12 cellular contexts compared by ENCODE assay signal in the genomic region with DNA sequence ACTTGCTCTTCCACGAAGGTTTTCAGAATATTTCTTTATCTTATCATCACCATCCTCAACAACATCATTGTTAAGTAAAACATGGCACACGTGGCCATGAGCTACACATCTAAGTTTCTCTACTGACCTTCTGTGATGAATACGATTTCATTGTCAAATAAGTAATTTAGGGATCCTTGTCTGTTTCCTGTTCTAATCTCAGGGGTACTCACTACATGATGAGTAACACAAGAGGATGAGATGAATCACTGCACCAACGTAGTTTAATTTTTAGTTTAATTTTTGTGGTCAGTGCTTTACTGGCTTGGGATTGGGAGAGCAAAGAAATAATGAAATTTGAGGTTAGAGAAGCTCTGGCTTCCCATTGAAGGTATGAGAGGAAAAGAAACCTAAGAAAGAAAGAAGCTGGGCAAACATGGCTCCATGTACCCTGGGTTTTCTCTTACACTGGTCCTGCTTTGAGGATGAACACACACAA.
DNase-seq lines count a peak whose midpoint lies in the region; ATAC-seq, FAIRE-seq and TF ChIP-seq lines count a peak whose summit lies in the region.
"Had no signal": no experiment of that assay in that cellular context is flagged by ENCODE, and none has a peak within 500 bp of the region (broad histone marks: within the 10 kb centered on the region; RNA-seq: fewer than 3 reads in every experiment).

No MANE protein-coding gene starts in this region.

- peak overlapping the region; percentile 79 for H3K27ac ChIP-seq in SJSA1

- peak overlapping the region; percentile 5; the same call in 1 of the 2 replicates for H3K4me3 ChIP-seq in SJSA1
- H3K4me3 ChIP-seq in fibroblast of the aortic adventitia (ENCODE audit: low read depth, low read length), result peak overlapping the region; percentile 19

- H3K27me3 ChIP-seq in SJSA1 (replicated peaks), result no peaks in the 10 kb centered on the region

- H3K36me3 ChIP-seq in SJSA1, result no peaks in the 10 kb centered on the region

- peaks cover 49% of the 10 kb centered on the region for H3K4me1 ChIP-seq in SJSA1 (replicated peaks)

- no peak for TF ChIP-seq CTCF in fibroblast of the aortic adventitia (IDR thresholded peaks at IDR 0.05; ENCODE audit: insufficient read depth, low read length)

- H3K27ac Mint-ChIP-seq in stimulated activated naive CD8-positive, alpha-beta T cell treated with anti-CD3 and anti-CD28 coated beads, Interleukin-15, Interleukin-2, amounts not matched to agents 100 ng/mL and 50 ng/mL, for 24 hours, result peak overlapping the region; percentile 70

- no peaks in the 10 kb centered on the region for H3K27me3 Mint-ChIP-seq in stimulated activated naive CD8-positive, alpha-beta T cell treated with anti-CD3 and anti-CD28 coated beads, Interleukin-15, Interleukin-2, amounts not matched to agents 100 ng/mL and 50 ng/mL, for 24 hours

- H3K4me1 Mint-ChIP-seq in stimulated activated naive CD8-positive, alpha-beta T cell treated with anti-CD3 and anti-CD28 coated beads, Interleukin-15, Interleukin-2, amounts not matched to agents 100 ng/mL and 50 ng/mL, for 24 hours (ENCODE audit: low read depth), result peaks cover 63% of the 10 kb centered on the region

- H3K9me3 Mint-ChIP-seq in stimulated activated naive CD8-positive, alpha-beta T cell treated with anti-CD3 and anti-CD28 coated beads, Interleukin-15, Interleukin-2, amounts not matched to agents 100 ng/mL and 50 ng/mL, for 24 hours, result no peaks in the 10 kb centered on the region

- peak; percentile 58 to 61 for ATAC-seq in activated CD4-positive, CD25-positive, alpha-beta regulatory T cell treated with anti-CD3 and anti-CD28 coated beads, Interleukin-2, amount 50 U/mL, for 24 hours
- ATAC-seq in GM21576 (IDR thresholded peaks at IDR 0.05; ENCODE audit: unreplicated experiment), result no peak
- ATAC-seq: HepG2 had no signal

- H3K9me3 ChIP-seq in SJSA1 (replicated peaks), result 0 out of 2 replicates have a peak, but pooled peaks cover 4% of the 10 kb centered on the region

- no peak for DNase-seq in activated CD4-positive, CD25-positive, alpha-beta regulatory T cell (lab: John Stamatoyannopoulos, UW)
- DNase-seq in SJSA1 (ENCODE audit: low read depth in 1 of 2, low spot score in 2 of 2) (peak in 1 of 2 experiments; percentile 78), fibroblast of the aortic adventitia (ENCODE audit: low read depth) (peak; percentile 97), HTR-8/SVneo (ENCODE audit: insufficient read length, low spot score) (no peak)
- DNase-seq in stimulated activated CD4-positive, alpha-beta T cell treated with anti-CD3 and anti-CD28 coated beads, Interleukin-2, amount 100 ng/mL, for 48 hours, result no peak
- DNase-seq: activated naive CD4-positive, alpha-beta T cell treated with anti-CD3 and anti-CD28 coated beads, Interleukin-2, amount 50 U/mL, for 16 hours; hippocampal formation had no signal

- H3K36me3 Mint-ChIP-seq in stimulated activated naive CD8-positive, alpha-beta T cell treated with anti-CD3 and anti-CD28 coated beads, Interleukin-15, Interleukin-2, amounts not matched to agents 100 ng/mL and 50 ng/mL, for 24 hours (ENCODE audit: low read depth), result no peaks in the 10 kb centered on the region

- FAIRE-seq in HTR-8/SVneo (lab: Jason Lieb, UNC), result no peak
- FAIRE-seq: A204.1, HepG2 had no signal

- peak overlapping the region; percentile 38 for H3K4me3 Mint-ChIP-seq in stimulated activated naive CD8-positive, alpha-beta T cell treated with anti-CD3 and anti-CD28 coated beads, Interleukin-15, Interleukin-2, amounts not matched to agents 100 ng/mL and 50 ng/mL, for 24 hours
